In the genomic region with DNA sequence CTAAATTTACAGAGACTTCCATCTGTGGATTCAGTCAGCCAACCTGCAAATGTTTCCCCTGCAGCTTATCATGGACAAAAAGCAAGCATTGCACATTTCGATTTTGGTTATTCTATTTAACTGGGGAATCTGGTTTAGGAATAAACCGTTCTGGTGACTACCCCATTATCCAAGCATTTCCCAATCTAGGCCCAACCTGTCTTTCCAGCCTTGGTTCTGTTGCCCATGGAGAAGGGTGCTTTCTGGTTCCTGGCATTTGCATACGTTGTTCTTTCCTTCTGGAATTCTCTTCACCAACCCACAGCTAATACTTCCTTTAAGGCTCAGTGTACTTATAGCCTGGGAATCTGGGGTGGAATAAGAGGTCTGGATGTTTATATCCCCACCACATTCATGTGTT, we compare ENCODE assay signal across 9 cellular contexts. TPM values are rescaled to one million over a fixed set of nuclear protein-coding genes. Genes with fewer than 3 reads are reported as not detected.
DNase-seq lines count a peak whose midpoint lies in the region; ATAC-seq and TF ChIP-seq lines count a peak whose summit lies in the region.
"Had no signal": no experiment of that assay in that cellular context is flagged by ENCODE, and none has a peak within 500 bp of the region (broad histone marks: within the 10 kb centered on the region; RNA-seq: fewer than 3 reads in every experiment).

No MANE protein-coding gene starts in this region.

- no peaks in the 10 kb centered on the region for H3K27me3 Mint-ChIP-seq in activated CD4-positive, alpha-beta T cell treated with anti-CD3 and anti-CD28 coated beads, Interleukin-2, amount 10 ng/mL, durations not matched to agents 24 days and 14 days
- H3K27me3 Mint-ChIP-seq in WTC11 (ENCODE audit: low read depth): peaks cover 37% of the 10 kb centered on the region

- H3K9me3 Mint-ChIP-seq in activated CD4-positive, alpha-beta T cell treated with anti-CD3 and anti-CD28 coated beads, Interleukin-2, amount 10 ng/mL, durations not matched to agents 24 days and 14 days: no peaks in the 10 kb centered on the region
- no peaks in the 10 kb centered on the region for H3K9me3 Mint-ChIP-seq in WTC11

- H3K4me3 ChIP-seq in iPS-15b (ENCODE audit: low read depth, low read length): peak overlapping the region; percentile 81
- no peak overlapping the region for H3K4me3 ChIP-seq in thyroid gland (replicated peaks in 1 of 3)

- no peaks in the 10 kb centered on the region for H3K36me3 ChIP-seq in iPS-15b (ENCODE audit: control insufficient read depth, insufficient read depth, low read length)
- no peaks in the 10 kb centered on the region for H3K36me3 ChIP-seq in thyroid gland

- H3K27ac Mint-ChIP-seq in activated CD4-positive, alpha-beta T cell treated with anti-CD3 and anti-CD28 coated beads, Interleukin-2, amount 10 ng/mL, durations not matched to agents 24 days and 14 days: peak overlapping the region; percentile 46
- no peak overlapping the region for H3K27ac Mint-ChIP-seq in WTC11

- H3K4me1 ChIP-seq in iPS-15b (ENCODE audit: control insufficient read depth, insufficient read depth, low read length) (peaks cover 30% of the 10 kb centered on the region), thyroid gland (peaks cover 46 to 58% of the 10 kb centered on the region in 2 donors)

- peak overlapping the region; percentile 87 to 97 (median 95) for H3K27ac ChIP-seq in thyroid gland

- TF ChIP-seq POLR2A in thyroid gland (IDR thresholded peaks at IDR 0.05): no peak

- WGBS in thyroid gland, 2 donors: 80 to 81% methylated on average over 3 of the region's 3 CpGs

- H3K4me1 Mint-ChIP-seq in activated CD4-positive, alpha-beta T cell treated with anti-CD3 and anti-CD28 coated beads, Interleukin-2, amount 10 ng/mL, durations not matched to agents 24 days and 14 days: peaks cover 68% of the 10 kb centered on the region
- H3K4me1 Mint-ChIP-seq in WTC11: peaks cover 51% of the 10 kb centered on the region

- intact Hi-C loops in activated CD4-positive, alpha-beta T cell treated with anti-CD3 and anti-CD28 coated beads, Interleukin-2, amount 10 ng/mL, durations not matched to agents 24 days and 14 days (cut with micrococcal nuclease): loop anchor here (1.0 to 5.0 kb wide), 3 partner anchors 20 to 108 kb away; no protein-coding TSS in a partner anchor
- intact Hi-C loops in thyroid gland (cut with DNase I): no loop called here

- H3K9me3 ChIP-seq in iPS-15b (ENCODE audit: control insufficient read depth, insufficient read depth, low read length) (no peaks in the 10 kb centered on the region), thyroid gland (no peaks in the 10 kb centered on the region)

- H3K36me3 Mint-ChIP-seq in activated CD4-positive, alpha-beta T cell treated with anti-CD3 and anti-CD28 coated beads, Interleukin-2, amount 10 ng/mL, durations not matched to agents 24 days and 14 days (ENCODE audit: low read depth): peaks cover 12% of the 10 kb centered on the region
- no peaks in the 10 kb centered on the region for H3K36me3 Mint-ChIP-seq in WTC11

- H3K9ac ChIP-seq in iPS-15b (ENCODE audit: low read depth, low read length): no peak overlapping the region

- H3K4me3 Mint-ChIP-seq in activated CD4-positive, alpha-beta T cell treated with anti-CD3 and anti-CD28 coated beads, Interleukin-2, amount 10 ng/mL, durations not matched to agents 24 days and 14 days: no peak overlapping the region
- peak overlapping the region; percentile 93; the same call in 1 of the 2 replicates for H3K4me3 Mint-ChIP-seq in WTC11

- CTCF ChIA-PET in WTC11 (lab: Charles Lee): interaction anchor here (1.0 kb wide), 1 partner anchor 63 kb away, joined by 5 read pairs; no protein-coding TSS in a partner anchor

- POLR2A ChIA-PET in WTC11 (lab: Charles Lee): no interaction called here

- H3K27me3 ChIP-seq in iPS-15b (ENCODE audit: control insufficient read depth, insufficient read depth, low read length) (peaks cover 37% of the 10 kb centered on the region), thyroid gland (no peaks in the 10 kb centered on the region)

- no peak for DNase-seq in activated CD4-positive, alpha-beta T cell treated with anti-CD3 and anti-CD28 coated beads, Interleukin-2, amount 10 ng/mL, durations not matched to agents 24 days and 14 days
- DNase-seq in activated CD4-positive, alpha-beta T cell treated with anti-CD3 and anti-CD28 coated beads for 48 hours: no peak
- DNase-seq in WTC11 (ENCODE audit: low spot score): no peak
- DNase-seq in thyroid gland: no peak
- DNase-seq in NCI-H345 (lab: John Stamatoyannopoulos, UW): no peak
- DNase-seq in epidermal melanocyte (ENCODE audit: insufficient read length, low spot score): no peak
- DNase-seq: left cardiac atrium had no signal

- ATAC-seq in WTC11: no peak
- ATAC-seq in GM21619 (IDR thresholded peaks at IDR 0.05; ENCODE audit: unreplicated experiment): no peak

- TF ChIP-seq CTCF in WTC11 (IDR thresholded peaks at IDR 0.05) (no peak), thyroid gland (IDR thresholded peaks at IDR 0.05) (no peak)

TF ChIP-seq in WTC11, 78 proteins besides CTCF, POLR2A, EP300 and RAD21:
- TF ChIP-seq NR1H2 (CRISPR knock-in tag; IDR thresholded peaks at IDR 0.05) (no peak), OVOL2 (CRISPR knock-in tag; IDR thresholded peaks at IDR 0.05; ENCODE audit: borderline replicate concordance) (no peak), MYBL2 (CRISPR knock-in tag; IDR thresholded peaks at IDR 0.05) (no peak)
- TF ChIP-seq, protein P1, sequence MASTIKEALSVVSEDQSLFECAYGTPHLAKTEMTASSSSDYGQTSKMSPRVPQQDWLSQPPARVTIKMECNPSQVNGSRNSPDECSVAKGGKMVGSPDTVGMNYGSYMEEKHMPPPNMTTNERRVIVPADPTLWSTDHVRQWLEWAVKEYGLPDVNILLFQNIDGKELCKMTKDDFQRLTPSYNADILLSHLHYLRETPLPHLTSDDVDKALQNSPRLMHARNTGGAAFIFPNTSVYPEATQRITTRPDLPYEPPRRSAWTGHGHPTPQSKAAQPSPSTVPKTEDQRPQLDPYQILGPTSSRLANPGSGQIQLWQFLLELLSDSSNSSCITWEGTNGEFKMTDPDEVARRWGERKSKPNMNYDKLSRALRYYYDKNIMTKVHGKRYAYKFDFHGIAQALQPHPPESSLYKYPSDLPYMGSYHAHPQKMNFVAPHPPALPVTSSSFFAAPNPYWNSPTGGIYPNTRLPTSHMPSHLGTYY (CRISPR knock-in tag; IDR thresholded peaks at IDR 0.05): no peak

RNA-seq across cellular contexts. Expression of a gene that starts 1.4 kb away (rescaled TPM):
- total RNA-seq in activated CD4-positive, alpha-beta T cell treated with anti-CD3 and anti-CD28 coated beads, Interleukin-2, amount 10 ng/mL, durations not matched to agents 24 days and 14 days: 243 and 250 TPM in 2 replicates
- 102 to 116 TPM (median 114 TPM) in 3 replicates for total RNA-seq in WTC11 (2021)
- 100 to 1,000 TPM; 282 to 506 (median 336) TPM for total RNA-seq in thyroid gland
